ENCODE assay signal across 1 cellular context in genomic region chr22:49918911-49919881, GRCh38.
A peak's percentile ranks its signal among the peaks of the same experiment; 100 is the strongest.
TF ChIP-seq lines count a peak whose summit lies in the region.

No MANE protein-coding gene starts in this region.

TF ChIP-seq in IMR-90, 13 proteins besides CTCF, POLR2A, EP300 and RAD21:
- TF ChIP-seq USF2 (IDR thresholded peaks at IDR 0.05; ENCODE audit: low read depth, low read length), result peak; percentile 9; the same call in 1 of the 2 replicates
- TF ChIP-seq RCOR1 (IDR thresholded peaks at IDR 0.05; ENCODE audit: insufficient replicate concordance, low read length), result no peak
